1 cellular context compared by ENCODE assay signal in genomic region chr16:28326881-28327610, GRCh38.
A peak's percentile ranks its signal among the peaks of the same experiment; 100 is the strongest.
TF ChIP-seq lines count a peak whose summit lies in the region.

No MANE protein-coding gene starts in this region.

TF ChIP-seq in H1, 55 proteins besides CTCF, POLR2A, EP300 and RAD21:
- TF ChIP-seq PHF8 (conservative IDR thresholded peaks at IDR 0.05; ENCODE audit: low read depth, low read length), result no peak
- TF ChIP-seq YY1 (IDR thresholded peaks at IDR 0.05; ENCODE audit: low read depth, low read length), result peak; percentile 91
- TF ChIP-seq RNF2 (IDR thresholded peaks at IDR 0.05; ENCODE audit: borderline replicate concordance, low read depth, low read length, missing control alignments, poor library complexity, severe bottlenecking), result no peak
- no peak for TF ChIP-seq JUND (IDR thresholded peaks at IDR 0.05; ENCODE audit: low read length)
